ENCODE assay signal across 8 cellular contexts in the genomic region with DNA sequence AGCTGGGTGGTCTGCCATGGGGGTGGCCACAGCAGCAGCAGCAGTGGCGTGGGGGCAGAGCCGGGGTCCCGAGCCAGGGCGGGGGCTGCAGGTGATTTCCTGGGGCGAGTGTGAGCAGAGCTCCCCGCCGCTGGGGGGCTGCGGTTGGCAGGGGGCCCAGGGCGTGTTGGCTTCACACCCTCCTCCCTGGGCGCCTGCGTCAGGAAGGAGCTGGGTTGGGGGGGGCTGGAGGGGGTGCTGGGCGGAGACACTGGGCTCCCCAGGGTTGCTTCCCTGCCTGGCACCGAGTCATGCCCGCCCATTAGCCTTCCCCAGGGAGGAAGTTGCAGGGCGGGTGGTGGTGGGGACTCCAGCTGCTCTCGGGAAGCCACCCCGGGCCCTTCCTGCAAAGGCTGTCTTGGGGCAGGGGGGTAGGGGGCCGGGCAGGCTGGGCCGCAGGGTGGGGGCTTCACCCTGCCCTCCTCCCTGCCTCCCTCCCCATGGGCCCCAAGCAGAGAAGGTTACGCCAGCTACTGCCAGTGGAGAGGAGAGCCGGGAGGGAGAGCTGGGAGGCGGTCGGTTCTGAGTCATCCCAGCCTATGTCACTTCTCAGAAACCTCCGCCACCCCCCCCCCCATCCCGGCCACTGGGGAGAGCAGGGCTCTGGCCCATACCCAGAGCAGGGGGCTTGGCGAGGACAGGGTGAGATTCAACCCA. TPM values are rescaled to one million over a fixed set of nuclear protein-coding genes. Genes with fewer than 3 reads are reported as not detected.
A peak's percentile ranks its signal among the peaks of the same experiment; 100 is the strongest.
DNase-seq lines count a peak whose midpoint lies in the region; ATAC-seq and TF ChIP-seq lines count a peak whose summit lies in the region.

No MANE protein-coding gene starts in this region.

- peaks cover 53% of the 10 kb centered on the region for H3F3A ChIP-seq in smooth muscle cell (ENCODE audit: low read depth)

- peak; percentile 22 for TF ChIP-seq CTCF in brain microvascular endothelial cell (IDR thresholded peaks at IDR 0.05; ENCODE audit: low read depth, low read length, missing control alignments)
- TF ChIP-seq CTCF in smooth muscle cell (IDR thresholded peaks at IDR 0.05; ENCODE audit: borderline replicate concordance, insufficient read depth, poor library complexity, severe bottlenecking) = no peak

- peaks cover 80% of the 10 kb centered on the region for H4K20me1 ChIP-seq in smooth muscle cell (ENCODE audit: low read depth)

- H3K4me1 ChIP-seq in CD8-positive, alpha-beta memory T cell (ENCODE audit: insufficient read depth, low read length) = peaks cover 46% of the 10 kb centered on the region
- H3K4me1 ChIP-seq in smooth muscle cell (ENCODE audit: low read depth) = peaks cover 10% of the 10 kb centered on the region

- H3K36me3 Mint-ChIP-seq in CD8-positive, alpha-beta memory T cell = peaks cover 4 to 51% (median 7%) of the 10 kb centered on the region in 3 donors

- H3K4me1 Mint-ChIP-seq in CD8-positive, alpha-beta memory T cell = peaks cover 13 to 39% (median 18%) of the 10 kb centered on the region in 3 donors

- no peaks in the 10 kb centered on the region for H3K27me3 ChIP-seq in CD8-positive, alpha-beta memory T cell (ENCODE audit: insufficient read depth, low read length, poor library complexity, severe bottlenecking)
- H3K27me3 ChIP-seq in brain microvascular endothelial cell (replicated peaks) = no peaks in the 10 kb centered on the region
- no peaks in the 10 kb centered on the region for H3K27me3 ChIP-seq in smooth muscle cell (ENCODE audit: low read depth)

- H3K9me3 Mint-ChIP-seq in CD8-positive, alpha-beta memory T cell = no peaks in the 10 kb centered on the region

- H3K27me3 Mint-ChIP-seq in CD8-positive, alpha-beta memory T cell = peaks cover 0 to 10% of the 10 kb centered on the region in 2 donors

- H3K36me3 ChIP-seq in CD8-positive, alpha-beta memory T cell (ENCODE audit: insufficient read depth, low read length) = peaks cover 28% of the 10 kb centered on the region
- H3K36me3 ChIP-seq in brain microvascular endothelial cell (replicated peaks) = peaks cover 72% of the 10 kb centered on the region
- no peaks in the 10 kb centered on the region for H3K36me3 ChIP-seq in smooth muscle cell (ENCODE audit: low read depth)

- H3K27ac ChIP-seq in CD8-positive, alpha-beta memory T cell (ENCODE audit: low read depth, low read length) = peak overlapping the region; percentile 92
- peak overlapping the region; percentile 87 for H3K27ac ChIP-seq in brain microvascular endothelial cell
- H3K27ac ChIP-seq in smooth muscle cell (ENCODE audit: low read depth) = peak overlapping the region; percentile 97

- WGBS in smooth muscle cell (ENCODE audit: low lambda C conversion rate) = 11% methylated on average over 17 of the region's 26 CpGs

- no peaks in the 10 kb centered on the region for H3K9me3 ChIP-seq in CD8-positive, alpha-beta memory T cell (ENCODE audit: low read length)
- no peaks in the 10 kb centered on the region for H3K9me3 ChIP-seq in smooth muscle cell (replicated peaks; ENCODE audit: low read depth)

- H3K4me2 ChIP-seq in smooth muscle cell = peak overlapping the region; percentile 99

- H3K79me2 ChIP-seq in smooth muscle cell (ENCODE audit: low read depth) = peaks cover 77% of the 10 kb centered on the region

- no peak overlapping the region for H2AFZ ChIP-seq in smooth muscle cell (ENCODE audit: low read depth)

- in situ Hi-C loops in brain microvascular endothelial cell (cut with HindIII; ENCODE audit: low pct_ligation_motif_present, low sequenced_read_pairs) = no loop called here

- DNase-seq in CD8-positive, alpha-beta memory T cell = peak; percentile 77 to 93 (median 84)
- DNase-seq in Kasumi-1 (lab: John Stamatoyannopoulos, UW) (peak; percentile 96 to 99), T-helper 22 cell (ENCODE audit: low read depth) (peak; percentile 72), brain microvascular endothelial cell (peak; percentile 94), iris pigment epithelial cell (ENCODE audit: low read depth) (peak; percentile 98), smooth muscle cell (lab: John Stamatoyannopoulos, UW; ENCODE audit: unreplicated experiment) (peak; percentile 99), NCI-H748 (lab: John Stamatoyannopoulos, UW; ENCODE audit: unreplicated experiment) (no peak)

- peak overlapping the region; percentile 83 for H3K4me3 ChIP-seq in CD8-positive, alpha-beta memory T cell (ENCODE audit: low read length)
- H3K4me3 ChIP-seq in brain microvascular endothelial cell (ENCODE audit: low read depth, low read length) = peak overlapping the region; percentile 79
- H3K4me3 ChIP-seq in smooth muscle cell = peak overlapping the region; percentile 99

- H3K27ac Mint-ChIP-seq in CD8-positive, alpha-beta memory T cell = peak overlapping the region; percentile 56 to 100 (median 86)

- H3K4me3 Mint-ChIP-seq in CD8-positive, alpha-beta memory T cell = peak overlapping the region; percentile 55 to 98 (median 92)

- ATAC-seq in HG02623 (IDR thresholded peaks at IDR 0.05; ENCODE audit: unreplicated experiment) = no peak

- POLR2A ChIA-PET in CD8-positive, alpha-beta memory T cell (lab: Charles Lee) = interaction anchor here (0.5 to 4.8 kb wide), 12 partner anchors 9 to 1532 kb away, joined by 3 to 86 read pairs (median 6); partner anchors contain the start of genes CIRBP, FAM174C, RNU6-2 and THOP1

- CTCF ChIA-PET in CD8-positive, alpha-beta memory T cell (lab: Charles Lee) = interaction anchor here (0.9 to 7.9 kb wide), 5 partner anchors 9 to 19 kb away, joined by 3 to 99 read pairs (median 5); partner anchors contain the start of gene CIRBP

- peak overlapping the region; percentile 86 for H3K9ac ChIP-seq in smooth muscle cell (ENCODE audit: low read depth)

RNA-seq across cellular contexts. Expression of gene MIDN, which starts 4.6 kb away (rescaled TPM):
- total RNA-seq in CD8-positive, alpha-beta memory T cell = 10 to 100 TPM; 39.8 to 45.3 TPM
- polyA plus RNA-seq in CD8-positive, alpha-beta memory T cell = 14.6 TPM
- total RNA-seq in smooth muscle cell = 25.0 and 58.5 TPM in 2 replicates
- 65.3 and 70.6 TPM in 2 replicates for polyA plus RNA-seq in smooth muscle cell

RNA-seq across cellular contexts. Expression of gene ATP5F1D, which starts 11.4 kb away (rescaled TPM):
- 100 to 1,000 TPM; 179 to 180 TPM for total RNA-seq in CD8-positive, alpha-beta memory T cell
- 271 TPM for polyA plus RNA-seq in CD8-positive, alpha-beta memory T cell
- total RNA-seq in smooth muscle cell = 29.1 and 68.8 TPM in 2 replicates
- polyA plus RNA-seq in smooth muscle cell = 265 and 272 TPM in 2 replicates

RNA-seq across cellular contexts. Expression of gene CBARP, which starts 15.2 kb away (rescaled TPM):
- under 1 TPM; 0.22 to 0.80 TPM for total RNA-seq in CD8-positive, alpha-beta memory T cell
- not detected for polyA plus RNA-seq in CD8-positive, alpha-beta memory T cell
- total RNA-seq in smooth muscle cell = 1.7 and 2.7 TPM in 2 replicates
- 10.2 and 10.5 TPM in 2 replicates for polyA plus RNA-seq in smooth muscle cell

RNA-seq across cellular contexts. Expression of gene CIRBP, which starts 16.2 kb away (rescaled TPM):
- total RNA-seq in CD8-positive, alpha-beta memory T cell = 100 to 1,000 TPM; 253 to 258 TPM
- polyA plus RNA-seq in CD8-positive, alpha-beta memory T cell = 238 TPM
- total RNA-seq in smooth muscle cell = 119 and 122 TPM in 2 replicates
- polyA plus RNA-seq in smooth muscle cell = 215 and 235 TPM in 2 replicates

RNA-seq across cellular contexts. Expression of gene FAM174C, which starts 22.4 kb away (rescaled TPM):
- 100 to 1,000 TPM; 113 TPM for total RNA-seq in CD8-positive, alpha-beta memory T cell
- polyA plus RNA-seq in CD8-positive, alpha-beta memory T cell = 100 TPM
- 33.4 and 41.5 TPM in 2 replicates for total RNA-seq in smooth muscle cell
- 75.6 and 78.1 TPM in 2 replicates for polyA plus RNA-seq in smooth muscle cell
